11 cellular contexts compared by ENCODE assay signal in the genomic region with DNA sequence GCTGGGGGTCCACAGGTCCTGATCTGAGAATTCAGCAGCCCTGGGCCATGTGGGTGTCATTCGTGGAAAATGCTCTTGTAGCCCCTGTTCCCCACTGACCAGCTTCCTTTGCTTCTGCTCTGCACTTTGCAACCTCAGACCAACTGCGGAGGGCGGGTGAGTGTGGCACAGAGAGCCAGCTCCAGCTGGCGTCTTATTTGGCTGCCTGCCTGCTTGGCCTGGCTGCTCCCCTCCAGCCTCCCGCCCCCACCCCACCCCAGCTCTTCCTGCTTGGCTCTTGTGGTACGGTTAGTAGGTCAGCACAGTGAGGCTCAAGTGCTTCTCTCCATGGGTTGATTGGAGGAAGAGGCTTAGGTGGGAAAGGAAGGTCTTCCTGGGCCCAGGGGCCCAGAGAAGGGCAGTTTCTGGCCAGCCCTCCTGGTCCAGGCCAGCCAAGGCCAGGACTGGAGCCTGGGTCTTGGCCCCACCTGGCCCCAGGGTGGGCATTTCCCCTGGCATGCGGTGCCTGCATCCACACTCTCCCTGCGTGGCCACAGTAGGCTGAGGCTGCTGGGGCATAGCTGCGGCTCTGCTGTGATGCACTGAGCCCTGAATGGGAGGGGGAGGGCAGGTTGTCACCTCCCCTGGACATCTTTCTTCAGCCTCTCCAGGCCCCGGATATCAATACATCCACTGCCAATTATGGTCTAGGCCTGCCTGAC. TPM values are rescaled to one million over a fixed set of nuclear protein-coding genes. Genes with fewer than 3 reads are reported as not detected.
DNase-seq lines count a peak whose midpoint lies in the region; ATAC-seq lines count a peak whose summit lies in the region.
"Had no signal": no experiment of that assay in that cellular context is flagged by ENCODE, and none has a peak within 500 bp of the region (broad histone marks: within the 10 kb centered on the region; RNA-seq: fewer than 3 reads in every experiment).

No MANE protein-coding gene starts in this region.

- DNase-seq in DMS79 treated with DMSO at 0.1 percent for 48 hours (lab: John Stamatoyannopoulos, UW) (peak; percentile 89), NCI-H510A treated with DMSO at 0.1 percent for 48 hours (lab: John Stamatoyannopoulos, UW) (peak; percentile 49), globus pallidus (ENCODE audit: low spot score) (peak; percentile 85), occipital lobe (lab: John Stamatoyannopoulos, UW) (peak; percentile 31)
- DNase-seq: activated T-cell treated with anti-CD3 and anti-CD28 coated beads, Interleukin-2, amount 50 U/mL, for 72 hours; NCI-H2171 treated with DMSO at 0.1 percent for 48 hours had no signal

- ATAC-seq in GM19397 (IDR thresholded peaks at IDR 0.05; ENCODE audit: unreplicated experiment) (no peak), GM18520 (IDR thresholded peaks at IDR 0.05; ENCODE audit: unreplicated experiment) (no peak), GM18517 (IDR thresholded peaks at IDR 0.05; ENCODE audit: unreplicated experiment) (no peak), GM18873 (IDR thresholded peaks at IDR 0.05; ENCODE audit: low FRiP score, unreplicated experiment) (no peak)
- ATAC-seq: activated T-cell treated with anti-CD3 and anti-CD28 coated beads, Interleukin-2, amount 50 U/mL, for 72 hours had no signal

RNA-seq across cellular contexts. Expression of gene MYO7A, which starts 26.5 kb away (rescaled TPM):
- 0.47 TPM for total RNA-seq in occipital lobe

RNA-seq across cellular contexts. Expression of gene OMP, which starts 51.9 kb away (rescaled TPM):
- total RNA-seq in occipital lobe: not detected
- total RNA-seq: activated T-cell treated with anti-CD3 and anti-CD28 coated beads, Interleukin-2, amount 50 U/mL, for 72 hours; epithelial cell of proximal tubule had no signal

Comparison
In these comparisons a context has a peak if more than half of its experiments do, and no peak if none do; other contexts are left out.
1. DNase-seq: peak in every context shown above with its lines; median percentile 89 in DMS79 treated with DMSO at 0.1 percent for 48 hours; 85 in globus pallidus; 49 in NCI-H510A treated with DMSO at 0.1 percent for 48 hours; 31 in occipital lobe.